In the genomic region with DNA sequence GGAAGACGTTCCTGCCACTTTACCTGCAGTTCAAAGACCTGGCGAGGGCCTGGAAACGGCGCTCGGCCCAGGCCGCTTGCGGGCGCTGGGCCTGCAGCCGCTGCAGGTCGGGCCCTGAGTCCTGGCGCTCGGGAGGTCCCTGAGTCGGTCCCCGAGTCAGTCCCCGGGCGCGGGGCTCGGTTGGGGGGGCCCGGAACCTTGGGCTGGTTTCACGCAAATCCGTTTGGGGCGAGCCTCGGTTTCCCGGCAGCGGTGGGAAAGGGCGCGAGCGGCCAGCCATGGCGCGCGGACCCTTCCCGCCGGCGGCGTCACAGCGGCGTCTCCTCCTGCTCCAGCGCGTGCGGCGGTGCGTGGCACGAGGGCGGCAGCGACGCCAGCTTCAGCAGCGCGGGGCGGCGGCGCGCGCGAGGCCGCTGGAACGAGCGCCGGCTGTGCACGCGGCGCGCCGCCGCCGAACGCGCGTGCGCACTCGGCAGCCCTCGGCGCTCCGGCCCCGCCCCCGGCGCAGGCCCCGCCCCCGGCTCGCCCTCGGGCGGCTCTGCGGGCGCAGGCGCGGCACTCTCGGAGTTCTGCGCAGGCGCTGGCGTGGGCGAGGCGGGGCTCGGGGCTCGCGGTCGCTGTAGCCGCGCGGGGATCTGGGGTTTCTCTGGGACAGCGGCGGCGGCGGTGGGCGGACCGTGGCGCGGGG, we compare ENCODE assay signal across 8 cellular contexts. TPM values are rescaled to one million over a fixed set of nuclear protein-coding genes. Genes with fewer than 3 reads are reported as not detected.
DNase-seq lines count a peak whose midpoint lies in the region; ATAC-seq and TF ChIP-seq lines count a peak whose summit lies in the region.

No MANE protein-coding gene starts in this region.

- H3K27ac ChIP-seq in HL-60 (replicated peaks): peak overlapping the region; percentile 91
- peak overlapping the region; percentile 75 for H3K27ac ChIP-seq in endodermal cell (ENCODE audit: low read depth, low read length)
- H3K27ac ChIP-seq in mesodermal cell (ENCODE audit: low read depth, low read length, severe bottlenecking): peak overlapping the region; percentile 69

- no peaks in the 10 kb centered on the region for H3K9me3 ChIP-seq in endodermal cell (ENCODE audit: control insufficient read depth, low read length)
- no peaks in the 10 kb centered on the region for H3K9me3 ChIP-seq in mesodermal cell (ENCODE audit: control insufficient read depth, low read length)

- H3K4me3 Mint-ChIP-seq in endodermal cell: peak overlapping the region; percentile 73

- H3K36me3 ChIP-seq in endodermal cell (ENCODE audit: control insufficient read depth, insufficient read depth, low read length) (no peaks in the 10 kb centered on the region), mesodermal cell (ENCODE audit: control insufficient read depth, insufficient read depth, low read length) (peaks cover 7% of the 10 kb centered on the region)

- H3K4me3 ChIP-seq in HL-60 (replicated peaks; ENCODE audit: insufficient read depth, low read length) (peak overlapping the region; percentile 56), endodermal cell (ENCODE audit: low read length) (peak overlapping the region; percentile 83), mesodermal cell (ENCODE audit: extremely low read depth, insufficient read depth, low read length, poor library complexity, severe bottlenecking) (peak overlapping the region; percentile 75)

- TF ChIP-seq CTCF in HL-60 (IDR thresholded peaks at IDR 0.05; ENCODE audit: insufficient read depth, low read length) (no peak), endodermal cell (conservative IDR thresholded peaks at IDR 0.05) (peak; percentile 12)

- H3K9ac ChIP-seq in endodermal cell (ENCODE audit: extremely low read depth, low read length, poor library complexity, severe bottlenecking): peak overlapping the region; percentile 62

- ATAC-seq in GM19463 (IDR thresholded peaks at IDR 0.05; ENCODE audit: unreplicated experiment): peak; percentile 72

- H3K9me3 Mint-ChIP-seq in endodermal cell: no peaks in the 10 kb centered on the region

- H3K4me1 Mint-ChIP-seq in endodermal cell: peaks cover 6% of the 10 kb centered on the region

- H3K27me3 Mint-ChIP-seq in endodermal cell (ENCODE audit: insufficient read depth): peaks cover 23% of the 10 kb centered on the region

- peak; percentile 73 for DNase-seq in CMK (ENCODE audit: low read depth)
- DNase-seq in HL-60 (ENCODE audit: low read depth in 1 of 2, low spot score in 1 of 2): peak; percentile 74 to 75
- DNase-seq in NOMO-1 (lab: John Stamatoyannopoulos, UW; ENCODE audit: unreplicated experiment in 2 of 2): peak; percentile 94 to 97
- peak; percentile 53 for DNase-seq in activated CD8-positive, alpha-beta memory T cell treated with anti-CD3 and anti-CD28 coated beads, Interleukin-2, amount 50 U/mL, for 1 hour (ENCODE audit: extremely low read depth)
- peak; percentile 90 for DNase-seq in endodermal cell
- DNase-seq in stimulated activated CD8-positive, alpha-beta memory T cell treated with anti-CD3 and anti-CD28 coated beads, Interleukin-15, amount 100 ng/mL, for 24 hours (ENCODE audit: low read depth): peak; percentile 91

- H3K4me1 ChIP-seq in endodermal cell (ENCODE audit: control insufficient read depth, insufficient read depth, low read length): peaks cover 6% of the 10 kb centered on the region
- peaks cover 13% of the 10 kb centered on the region for H3K4me1 ChIP-seq in mesodermal cell (ENCODE audit: control insufficient read depth, insufficient read depth, low read length, poor library complexity, severe bottlenecking)

- H3K27ac Mint-ChIP-seq in endodermal cell: no peak overlapping the region

- 1% methylated on average over 15 to 106 of the region's 106 CpGs for WGBS in endodermal cell (ENCODE audit: insufficient coverage in 1 of 2, insufficient read length in 1 of 2), 2 experiments
- WGBS in mesodermal cell (ENCODE audit: insufficient coverage in 2 of 2), 2 experiments: 0 to 1% methylated on average over 71 to 79 of the region's 106 CpGs

- H3K36me3 Mint-ChIP-seq in endodermal cell (ENCODE audit: low read depth): peaks cover 1% of the 10 kb centered on the region

- H3K27me3 ChIP-seq in HL-60 (ENCODE audit: insufficient read depth, poor library complexity, severe bottlenecking) (peaks cover 37% of the 10 kb centered on the region), endodermal cell (ENCODE audit: control insufficient read depth, insufficient read depth, low read length, poor library complexity, severe bottlenecking) (peaks cover 18% of the 10 kb centered on the region)

RNA-seq across cellular contexts. Expression of a gene that starts 29.8 kb away (rescaled TPM):
- total RNA-seq in endodermal cell: 10 to 100 TPM; 38.6 to 53.7 TPM
- polyA plus RNA-seq in endodermal cell (2013, experiment 1 of 2): 41.4 TPM
- polyA plus RNA-seq in endodermal cell (2013, experiment 2 of 2): 38.3 TPM
- polyA plus RNA-seq in mesodermal cell (2013, experiment 1 of 2): 32.3 TPM
- polyA plus RNA-seq in mesodermal cell (2013, experiment 2 of 2): 29.0 TPM

RNA-seq across cellular contexts. Expression of a gene that starts 51.4 kb away (rescaled TPM):
- total RNA-seq in endodermal cell: 1 to 10 TPM; 1.3 to 1.5 TPM
- polyA plus RNA-seq in endodermal cell (2013, experiment 1 of 2): 1.5 TPM
- 1.4 TPM for polyA plus RNA-seq in endodermal cell (2013, experiment 2 of 2)
- polyA plus RNA-seq in mesodermal cell (2013, experiment 1 of 2): 1.1 TPM
- 0.86 TPM for polyA plus RNA-seq in mesodermal cell (2013, experiment 2 of 2)

Comparison
In these comparisons a context has a peak if more than half of its experiments do, and no peak if none do; other contexts are left out.
1. Peak in every context shown above with its lines: DNase-seq, ATAC-seq, H3K4me3 ChIP-seq and H3K27ac ChIP-seq.